In the genomic region with DNA sequence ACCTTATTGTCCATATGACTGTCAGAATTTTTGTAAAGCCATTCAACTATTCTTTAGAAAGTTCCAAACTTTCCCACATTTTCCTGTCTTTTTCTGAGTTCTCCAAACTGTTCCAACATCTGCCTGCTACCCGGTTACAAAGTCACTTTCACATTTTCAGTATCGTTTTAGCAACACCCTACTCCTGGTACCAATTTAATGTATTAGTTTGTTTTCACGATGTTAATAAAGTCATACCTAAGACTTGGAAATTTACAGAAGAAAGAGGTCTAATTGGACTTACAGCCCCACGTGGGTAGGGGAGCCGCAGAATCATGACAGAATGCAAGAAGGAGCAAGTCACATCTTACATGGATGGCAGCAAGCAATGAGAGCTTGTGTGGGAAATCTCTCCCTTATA, we compare ENCODE assay signal across 35 cellular contexts.
"Had no signal": no experiment of that assay in that cellular context is flagged by ENCODE, and none has a peak within 500 bp of the region (broad histone marks: within the 10 kb centered on the region; RNA-seq: fewer than 3 reads in every experiment).

No MANE protein-coding gene starts in this region.

- H3K36me3 ChIP-seq: MG63 had no signal

- H3K4me3 ChIP-seq: MG63 had no signal

- DNase-seq: Karpas-422, Kasumi-1, MG63, MM.1S, MV-4-11, NCI-H1048, NCI-H1092, NCI-H1092 treated with DMSO at 0.1 percent for 48 hours, NCI-H1105, NCI-H1105 treated with DMSO at 0.1 percent for 48 hours, NCI-H1417, NCI-H1417 treated with DMSO at 0.1 percent for 48 hours, NCI-H1436, NCI-H1436 treated with DMSO at 0.1 percent for 48 hours, NCI-H146, NCI-H1694, NCI-H1694 treated with DMSO at 0.1 percent for 48 hours, NCI-H187, NCI-H187 treated with DMSO at 0.1 percent for 48 hours, NCI-H1930, NCI-H2029, NCI-H2029 treated with DMSO at 0.1 percent for 48 hours, NCI-H2081, NCI-H2081 treated with DMSO at 0.1 percent for 48 hours, NCI-H2107, NCI-H2171, NCI-H2171 treated with DMSO at 0.1 percent for 48 hours, NCI-H2227 treated with DMSO at 0.1 percent for 48 hours, NCI-H226, NCI-H345, NCI-H446, NCI-H510A, NCI-H510A treated with DMSO at 0.1 percent for 48 hours, NCI-H524, NCI-H524 treated with DMSO at 0.1 percent for 48 hours had no signal

- H3K27me3 ChIP-seq: MG63 had no signal
